In genomic region chr2:62320657-62321357, GRCh38 we compare ENCODE assay signal across 27 cellular contexts.
DNase-seq lines count a peak whose midpoint lies in the region; ATAC-seq lines count a peak whose summit lies in the region.
"Had no signal": no experiment of that assay in that cellular context is flagged by ENCODE, and none has a peak within 500 bp of the region (broad histone marks: within the 10 kb centered on the region; RNA-seq: fewer than 3 reads in every experiment).

No MANE protein-coding gene starts in this region.

- H3K36me3 Mint-ChIP-seq in activated CD4-positive, alpha-beta T cell treated with anti-CD3 and anti-CD28 coated beads, Interleukin-2, amount 10 ng/mL, durations not matched to agents 24 days and 14 days (ENCODE audit: low read depth), result peaks cover 3% of the 10 kb centered on the region
- no peaks in the 10 kb centered on the region for H3K36me3 Mint-ChIP-seq in activated CD4-positive, alpha-beta T cell treated with anti-CD3 and anti-CD28 coated beads, Interleukin-2, amount 10 ng/mL, durations not matched to agents 7 days and 5 days (ENCODE audit: low read depth)
- peaks cover 1% of the 10 kb centered on the region for H3K36me3 Mint-ChIP-seq in activated naive CD8-positive, alpha-beta T cell treated with anti-CD3 and anti-CD28 coated beads, Interleukin-2, amount 50 U/mL, for 24 hours (ENCODE audit: low read depth)
- no peaks in the 10 kb centered on the region for H3K36me3 Mint-ChIP-seq in memory B cell

- CTCF ChIA-PET in activated CD4-positive, alpha-beta T cell treated with anti-CD3 and anti-CD28 coated beads, Interleukin-2, amount 10 ng/mL, durations not matched to agents 7 days and 5 days (lab: Charles Lee), result interaction anchor here (0.6 kb wide), 1 partner anchor 186 kb away, joined by 3 read pairs; no protein-coding TSS in a partner anchor

- peak overlapping the region; percentile 29 for H3K27ac Mint-ChIP-seq in activated CD4-positive, alpha-beta T cell treated with anti-CD3 and anti-CD28 coated beads, Interleukin-2, amount 10 ng/mL, durations not matched to agents 24 days and 14 days
- H3K27ac Mint-ChIP-seq in activated CD4-positive, alpha-beta T cell treated with anti-CD3 and anti-CD28 coated beads, Interleukin-2, amount 10 ng/mL, durations not matched to agents 7 days and 5 days, result no peak overlapping the region
- H3K27ac Mint-ChIP-seq in activated naive CD8-positive, alpha-beta T cell treated with anti-CD3 and anti-CD28 coated beads, Interleukin-2, amount 50 U/mL, for 24 hours, result peak overlapping the region; percentile 80
- H3K27ac Mint-ChIP-seq in memory B cell, result peak overlapping the region; percentile 31
- H3K27ac Mint-ChIP-seq in stimulated activated naive CD8-positive, alpha-beta T cell treated with anti-CD3 and anti-CD28 coated beads, Interleukin-15, amount 100 ng/mL, for 72 hours, result peak overlapping the region; percentile 77 to 79

- peaks cover 12% of the 10 kb centered on the region for H3K4me1 Mint-ChIP-seq in activated CD4-positive, alpha-beta T cell treated with anti-CD3 and anti-CD28 coated beads, Interleukin-2, amount 10 ng/mL, durations not matched to agents 24 days and 14 days
- no peaks in the 10 kb centered on the region for H3K4me1 Mint-ChIP-seq in activated CD4-positive, alpha-beta T cell treated with anti-CD3 and anti-CD28 coated beads, Interleukin-2, amount 10 ng/mL, durations not matched to agents 7 days and 5 days
- peaks cover 40% of the 10 kb centered on the region for H3K4me1 Mint-ChIP-seq in activated naive CD8-positive, alpha-beta T cell treated with anti-CD3 and anti-CD28 coated beads, Interleukin-2, amount 50 U/mL, for 24 hours
- peaks cover 16% of the 10 kb centered on the region for H3K4me1 Mint-ChIP-seq in memory B cell
- H3K4me1 Mint-ChIP-seq in stimulated activated naive CD8-positive, alpha-beta T cell treated with anti-CD3 and anti-CD28 coated beads, Interleukin-15, amount 100 ng/mL, for 72 hours, result peaks cover 53% of the 10 kb centered on the region

- H3K27me3 Mint-ChIP-seq in activated CD4-positive, alpha-beta T cell treated with anti-CD3 and anti-CD28 coated beads, Interleukin-2, amount 10 ng/mL, durations not matched to agents 24 days and 14 days, result no peaks in the 10 kb centered on the region
- H3K27me3 Mint-ChIP-seq in activated CD4-positive, alpha-beta T cell treated with anti-CD3 and anti-CD28 coated beads, Interleukin-2, amount 10 ng/mL, durations not matched to agents 7 days and 5 days, result peaks cover 2% of the 10 kb centered on the region
- H3K27me3 Mint-ChIP-seq in activated naive CD8-positive, alpha-beta T cell treated with anti-CD3 and anti-CD28 coated beads, Interleukin-2, amount 50 U/mL, for 24 hours, result no peaks in the 10 kb centered on the region
- H3K27me3 Mint-ChIP-seq in memory B cell, result no peaks in the 10 kb centered on the region
- H3K27me3 Mint-ChIP-seq in stimulated activated naive CD8-positive, alpha-beta T cell treated with anti-CD3 and anti-CD28 coated beads, Interleukin-15, amount 100 ng/mL, for 72 hours, result no peaks in the 10 kb centered on the region

- peak; percentile 77 for ATAC-seq in activated naive CD8-positive, alpha-beta T cell treated with anti-CD3 and anti-CD28 coated beads, Interleukin-2, amount 50 U/mL, for 24 hours
- ATAC-seq in memory B cell (ENCODE audit: low read depth), result no peak
- ATAC-seq in stimulated activated naive CD8-positive, alpha-beta T cell treated with anti-CD3 and anti-CD28 coated beads, Interleukin-15, amount 100 ng/mL, for 72 hours, result peak; percentile 72
- ATAC-seq in GM19351 (IDR thresholded peaks at IDR 0.05; ENCODE audit: unreplicated experiment), result no peak
- ATAC-seq: esophagus mucosa, gastrocnemius medialis, PC-3 had no signal

- no peak for DNase-seq in activated CD4-positive, alpha-beta T cell treated with anti-CD3 and anti-CD28 coated beads, Interleukin-2, amount 10 ng/mL, durations not matched to agents 24 days and 14 days
- DNase-seq in activated CD4-positive, alpha-beta T cell treated with anti-CD3 and anti-CD28 coated beads, Interleukin-2, amount 10 ng/mL, durations not matched to agents 7 days and 5 days, result no peak
- DNase-seq in activated naive CD8-positive, alpha-beta T cell treated with anti-CD3 and anti-CD28 coated beads, Interleukin-2, amount 50 U/mL, for 24 hours, result no peak
- DNase-seq in memory B cell (ENCODE audit: low spot score in 2 of 2) (no peak), NCI-H446 treated with DMSO at 0.1 percent for 48 hours (lab: John Stamatoyannopoulos, UW) (no peak), NCI-H2081 (lab: John Stamatoyannopoulos, UW) (no peak)
- DNase-seq in stimulated activated naive CD8-positive, alpha-beta T cell treated with anti-CD3 and anti-CD28 coated beads, Interleukin-15, amount 100 ng/mL, for 72 hours, result no peak
- DNase-seq: activated CD4-positive, alpha-beta T cell treated with anti-CD3 and anti-CD28 coated beads, Interleukin-2, amount 50 U/mL, for 1 hour; activated naive CD4-positive, alpha-beta T cell; aorta; Calu3; cerebellar nuclear complex; effector CD4-positive, alpha-beta T cell; EL; gastrocnemius medialis; GM23248; midbrain; NCI-H2029; NCI-H345; PC-3; SHP77 treated with DMSO at 0.1 percent for 48 hours; small intestine; stimulated activated CD4-positive, alpha-beta T cell treated with anti-CD3 and anti-CD28 coated beads, Interleukin-2, amount 100 ng/mL, for 48 hours; T-helper 1 cell; upper lobe of left lung had no signal

- H3K9me3 Mint-ChIP-seq in activated CD4-positive, alpha-beta T cell treated with anti-CD3 and anti-CD28 coated beads, Interleukin-2, amount 10 ng/mL, durations not matched to agents 24 days and 14 days, result peaks cover 9% of the 10 kb centered on the region
- H3K9me3 Mint-ChIP-seq in activated CD4-positive, alpha-beta T cell treated with anti-CD3 and anti-CD28 coated beads, Interleukin-2, amount 10 ng/mL, durations not matched to agents 7 days and 5 days, result peaks cover 13% of the 10 kb centered on the region
- H3K9me3 Mint-ChIP-seq in activated naive CD8-positive, alpha-beta T cell treated with anti-CD3 and anti-CD28 coated beads, Interleukin-2, amount 50 U/mL, for 24 hours, result peaks cover 6% of the 10 kb centered on the region
- peaks cover 9% of the 10 kb centered on the region for H3K9me3 Mint-ChIP-seq in memory B cell
- peaks cover 16 to 19% of the 10 kb centered on the region in 2 donors for H3K9me3 Mint-ChIP-seq in stimulated activated naive CD8-positive, alpha-beta T cell treated with anti-CD3 and anti-CD28 coated beads, Interleukin-15, amount 100 ng/mL, for 72 hours

- H3K4me3 Mint-ChIP-seq in activated CD4-positive, alpha-beta T cell treated with anti-CD3 and anti-CD28 coated beads, Interleukin-2, amount 10 ng/mL, durations not matched to agents 24 days and 14 days, result no peak overlapping the region
- no peak overlapping the region for H3K4me3 Mint-ChIP-seq in activated CD4-positive, alpha-beta T cell treated with anti-CD3 and anti-CD28 coated beads, Interleukin-2, amount 10 ng/mL, durations not matched to agents 7 days and 5 days
- H3K4me3 Mint-ChIP-seq in activated naive CD8-positive, alpha-beta T cell treated with anti-CD3 and anti-CD28 coated beads, Interleukin-2, amount 50 U/mL, for 24 hours, result peak overlapping the region; percentile 54
- no peak overlapping the region for H3K4me3 Mint-ChIP-seq in memory B cell
- peak overlapping the region; percentile 57 to 71 for H3K4me3 Mint-ChIP-seq in stimulated activated naive CD8-positive, alpha-beta T cell treated with anti-CD3 and anti-CD28 coated beads, Interleukin-15, amount 100 ng/mL, for 72 hours

- POLR2A ChIA-PET in activated CD4-positive, alpha-beta T cell treated with anti-CD3 and anti-CD28 coated beads, Interleukin-2, amount 10 ng/mL, durations not matched to agents 7 days and 5 days (lab: Charles Lee), result no interaction called here

- intact Hi-C loops in activated CD4-positive, alpha-beta T cell treated with anti-CD3 and anti-CD28 coated beads, Interleukin-2, amount 10 ng/mL, durations not matched to agents 24 days and 14 days (cut with micrococcal nuclease), result no loop called here

Comparison
In these comparisons a context has a peak if more than half of its experiments do, and no peak if none do; other contexts are left out.
1. H3K4me3 Mint-ChIP-seq: peak in activated naive CD8-positive, alpha-beta T cell treated with anti-CD3 and anti-CD28 coated beads, Interleukin-2, amount 50 U/mL, for 24 hours (single experiment) and stimulated activated naive CD8-positive, alpha-beta T cell treated with anti-CD3 and anti-CD28 coated beads, Interleukin-15, amount 100 ng/mL, for 72 hours (2 of 2); none in activated CD4-positive, alpha-beta T cell treated with anti-CD3 and anti-CD28 coated beads, Interleukin-2, amount 10 ng/mL, durations not matched to agents 24 days and 14 days (single experiment), activated CD4-positive, alpha-beta T cell treated with anti-CD3 and anti-CD28 coated beads, Interleukin-2, amount 10 ng/mL, durations not matched to agents 7 days and 5 days (single experiment) and memory B cell (single experiment).
2. ATAC-seq: peak in activated naive CD8-positive, alpha-beta T cell treated with anti-CD3 and anti-CD28 coated beads, Interleukin-2, amount 50 U/mL, for 24 hours (single experiment) and stimulated activated naive CD8-positive, alpha-beta T cell treated with anti-CD3 and anti-CD28 coated beads, Interleukin-15, amount 100 ng/mL, for 72 hours (single experiment); none in memory B cell (single experiment) and GM19351 (single experiment).